14 cellular contexts compared by ENCODE assay signal in the genomic region with DNA sequence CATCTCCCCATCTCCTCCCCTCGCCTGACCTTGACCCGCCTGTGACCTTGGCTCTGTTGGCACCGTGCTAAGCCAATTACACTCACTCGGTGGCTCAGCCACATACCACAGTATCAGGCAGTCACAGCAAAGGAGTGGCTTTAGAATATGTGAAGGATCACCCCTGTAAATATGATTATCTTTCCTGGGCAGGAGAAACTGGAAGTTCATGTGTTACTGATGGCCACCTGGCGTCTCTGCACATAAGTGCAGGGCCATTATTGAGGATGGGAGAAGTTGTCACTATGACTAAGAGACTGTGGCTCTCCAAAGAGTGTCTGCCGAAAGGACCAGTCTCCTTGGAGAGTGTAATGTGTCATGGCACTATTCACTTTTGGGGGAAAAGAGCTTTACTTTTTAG.
DNase-seq lines count a peak whose midpoint lies in the region; ATAC-seq, FAIRE-seq and TF ChIP-seq lines count a peak whose summit lies in the region.
"Had no signal": no experiment of that assay in that cellular context is flagged by ENCODE, and none has a peak within 500 bp of the region (broad histone marks: within the 10 kb centered on the region; RNA-seq: fewer than 3 reads in every experiment).

No MANE protein-coding gene starts in this region.

- H3K79me2 ChIP-seq in HCT116 (ENCODE audit: insufficient read depth, low read length), result no peaks in the 10 kb centered on the region

- no peak overlapping the region for H3K9ac ChIP-seq in HCT116 (ENCODE audit: low read length)
- H3K9ac ChIP-seq: BLaER1 had no signal

- in situ Hi-C loops in transverse colon (cut with MboI; ENCODE audit: low pct_ligation_motif_present in 1 of 4, low pct_unique_long_range_greater_than_20kb in 1 of 4, low sequenced_read_pairs in 3 of 4), result no loop called here

- H3K9me2 ChIP-seq in HCT116 (ENCODE audit: insufficient read depth), result no peaks in the 10 kb centered on the region

- RAD21 ChIA-PET in HCT116 (lab: Charles Lee; ENCODE audit: low non-redundant PET in 1 of 2, low total read pairs in 2 of 2, uncharacterized antibody in 2 of 2, unreplicated experiment in 2 of 2), result no interaction called here

- TF ChIP-seq CTCF in A549 (IDR thresholded peaks at IDR 0.05) (no peak), HCT116 (IDR thresholded peaks at IDR 0.05 in 2 of 3, conservative IDR thresholded peaks at IDR 0.05 in 1 of 3; ENCODE audit: borderline replicate concordance in 1 of 3, insufficient read depth in 1 of 3, low read depth in 2 of 3, low read length in 2 of 3) (peak in 1 of 3 experiments; percentile 22; a peak in 1 of 6 replicates), heart left ventricle (IDR thresholded peaks at IDR 0.05) (peak in 8 of 12 donors; percentile 15 to 38 (median 28)), transverse colon (IDR thresholded peaks at IDR 0.05) (no peak)

- TF ChIP-seq POLR2A in A549 (IDR thresholded peaks at IDR 0.05; ENCODE audit: low read length) (no peak), HCT116 (IDR thresholded peaks at IDR 0.05; ENCODE audit: borderline replicate concordance, extremely low read depth, insufficient read depth, insufficient read length) (no peak), heart left ventricle (IDR thresholded peaks at IDR 0.05) (no peak), transverse colon (IDR thresholded peaks at IDR 0.05) (no peak), GM18505 (IDR thresholded peaks at IDR 0.05; ENCODE audit: borderline replicate concordance, extremely low read depth, insufficient read depth, insufficient read length) (no peak)

- FAIRE-seq in A549 (lab: Jason Lieb, UNC), result no peak

- H3K4me3 ChIP-seq in A549 (no peak overlapping the region), HCT116 (replicated peaks in 1 of 2; ENCODE audit: low read depth in 1 of 2, low read length in 2 of 2) (no peak overlapping the region), heart left ventricle (no peak overlapping the region), transverse colon (no peak overlapping the region)
- H3K4me3 ChIP-seq: BLaER1 had no signal

- H3K27me3 ChIP-seq in HCT116 (ENCODE audit: insufficient read depth, low read length) (no peaks in the 10 kb centered on the region; the same call in 1 of the 2 replicates), heart left ventricle (no peaks in the 10 kb centered on the region), transverse colon (no peaks in the 10 kb centered on the region)
- H3K27me3 ChIP-seq: BLaER1 had no signal

- H3K36me3 ChIP-seq in HCT116 (ENCODE audit: control insufficient read depth in 1 of 2, insufficient read depth in 2 of 2, low read length in 2 of 2), result no peaks in the 10 kb centered on the region
- H3K36me3 ChIP-seq in heart left ventricle, result no peaks in the 10 kb centered on the region
- H3K36me3 ChIP-seq in transverse colon, result no peaks in the 10 kb centered on the region
- H3K36me3 ChIP-seq: BLaER1 had no signal

- DNase-seq in A549 (ENCODE audit: low read depth in 1 of 2, low spot score in 1 of 2), result peak in 1 of 2 experiments; percentile 47
- no peak for DNase-seq in HCT116 (ENCODE audit: low read depth, low spot score)
- DNase-seq in SW480 (ENCODE audit: low spot score), result peak; percentile 47
- DNase-seq in heart left ventricle, result peak in 1 of 5 donors; percentile 39
- DNase-seq in NCI-H1694 treated with DMSO at 0.1 percent for 48 hours (lab: John Stamatoyannopoulos, UW), result no peak
- DNase-seq in transverse colon, result no peak
- DNase-seq in DMS153 (lab: John Stamatoyannopoulos, UW), result no peak
- DNase-seq: activated naive CD4-positive, alpha-beta T cell treated with anti-CD3 and anti-CD28 coated beads, Interleukin-2, amount 10 ng/mL, durations not matched to agents 7 days and 5 days; KBM-7; NCI-H2029 treated with DMSO at 0.1 percent for 48 hours; stimulated activated CD4-positive, alpha-beta T cell treated with anti-CD3 and anti-CD28 coated beads, Interleukin-4, amount 100 ng/mL, for 24 hours; stimulated activated naive B cell treated with anti-CD40 and anti-IgM and Interleukin-4, amounts not matched to agents 10 μg/mL and 1 μg/mL and 100 μg/mL, for 72 hours had no signal

- no peak overlapping the region for H2AFZ ChIP-seq in HCT116 (ENCODE audit: low read depth, low read length, poor library complexity, severe bottlenecking)

- H3K4me1 ChIP-seq in A549 (no peaks in the 10 kb centered on the region), HCT116 (ENCODE audit: control insufficient read depth in 1 of 2, insufficient read depth in 2 of 2, low read length in 2 of 2) (no peaks in the 10 kb centered on the region), heart left ventricle (peaks cover 0 to 29% (median 11%) of the 10 kb centered on the region in 12 donors), transverse colon (no peaks in the 10 kb centered on the region)
- H3K4me1 ChIP-seq: BLaER1 had no signal

- WGBS in A549 (ENCODE audit: missing lambda C conversion rate), result 79% methylated on average over 6 of the region's 6 CpGs
- whole genome bisulfite sequencing in heart left ventricle, 4 donors, result 49 to 63% (median 55%) methylated on average over 6 of the region's 6 CpGs
- 60 to 83% methylated on average over 1 to 6 of the region's 6 CpGs for WGBS in transverse colon (ENCODE audit: low coverage in 1 of 2), 2 donors

- H3K27ac ChIP-seq in A549, result no peak overlapping the region
- H3K27ac ChIP-seq in HCT116 (ENCODE audit: low read depth, low read length), result no peak overlapping the region
- peak overlapping the region in 5 of 12 donors; percentile 0 to 78 (median 37) for H3K27ac ChIP-seq in heart left ventricle
- no peak overlapping the region for H3K27ac ChIP-seq in transverse colon
- H3K27ac ChIP-seq: BLaER1 had no signal

- intact Hi-C loops in HCT116 (cut with micrococcal nuclease), result no loop called here
- intact Hi-C loops in heart left ventricle (cut with DNase I), result loop anchor here in 6 of 10 donors (5.0 to 10.0 kb wide), 8 partner anchors 57 to 120 kb away; a partner anchor contains a TSS
- intact Hi-C loops in transverse colon (cut with DNase I; ENCODE audit: low total_unique reads), result no loop called here

- H3K9me3 ChIP-seq in A549, result no peaks in the 10 kb centered on the region; the same call in 1 of the 3 replicates
- no peaks in the 10 kb centered on the region for H3K9me3 ChIP-seq in HCT116 (ENCODE audit: control insufficient read depth in 1 of 2, insufficient read depth in 1 of 2, low read depth in 1 of 2, low read length in 2 of 2)
- H3K9me3 ChIP-seq in heart left ventricle, result peaks cover 0 to 3% (median under 1%) of the 10 kb centered on the region in 12 donors
- H3K9me3 ChIP-seq in transverse colon, result no peaks in the 10 kb centered on the region

- TF ChIP-seq RAD21 in A549 (conservative IDR thresholded peaks at IDR 0.05 in 1 of 2, IDR thresholded peaks at IDR 0.05 in 1 of 2) (no peak), HCT116 (IDR thresholded peaks at IDR 0.05; ENCODE audit: low read depth) (0 out of 2 replicates have a peak, but pooled peaks have one; percentile 7)

- TF ChIP-seq EP300 in A549 (IDR thresholded peaks at IDR 0.05) (no peak), transverse colon (IDR thresholded peaks at IDR 0.05; ENCODE audit: low read depth) (no peak)

- POLR2A ChIA-PET in A549 (lab: Yijun Ruan, JAX), result no interaction called here
- POLR2A ChIA-PET in HCT116 (lab: Charles Lee), result no interaction called here

- ATAC-seq in A549 (peak; percentile 39 to 78; a peak in 4 of 6 replicates), HCT116 (no peak), heart left ventricle (peak in 3 of 4 donors; percentile 36 to 55 (median 46)), GM18505 (IDR thresholded peaks at IDR 0.05; ENCODE audit: unreplicated experiment) (no peak)

- H4K20me1 ChIP-seq in HCT116 (ENCODE audit: insufficient read depth), result no peaks in the 10 kb centered on the region
- H4K20me1 ChIP-seq: BLaER1 had no signal

- CTCF ChIA-PET in A549 (lab: Yijun Ruan, JAX), result interaction anchor here (1.3 kb wide), 1 partner anchor 13 kb away, joined by 3 read pairs; no protein-coding TSS in a partner anchor
- CTCF ChIA-PET in HCT116 (lab: Charles Lee), result no interaction called here

- H3K4me2 ChIP-seq in A549 (0 out of 3 replicates have a peak overlapping the region, but pooled peaks have one; percentile 8), HCT116 (ENCODE audit: low read length) (no peak overlapping the region)
- H3K4me2 ChIP-seq: BLaER1 had no signal

- BruUV-seq in HCT116 (replicated peaks; lab: Mats Ljungman, UMichigan), result no TSS peak

TF ChIP-seq in A549, 52 proteins besides CTCF, POLR2A, EP300 and RAD21 (continues in another document):
- TF ChIP-seq NR3C1 (IDR thresholded peaks at IDR 0.05) (no peak), POLR2AphosphoS2 (conservative IDR thresholded peaks at IDR 0.05; ENCODE audit: low read length) (no peak), HDAC2 (IDR thresholded peaks at IDR 0.05) (no peak), ZNF302 (CRISPR knock-in tag; IDR thresholded peaks at IDR 0.05) (no peak), KDM5A (IDR thresholded peaks at IDR 0.05) (no peak), HOXA7 (CRISPR knock-in tag; IDR thresholded peaks at IDR 0.05) (no peak)
- TF ChIP-seq, protein P1, sequence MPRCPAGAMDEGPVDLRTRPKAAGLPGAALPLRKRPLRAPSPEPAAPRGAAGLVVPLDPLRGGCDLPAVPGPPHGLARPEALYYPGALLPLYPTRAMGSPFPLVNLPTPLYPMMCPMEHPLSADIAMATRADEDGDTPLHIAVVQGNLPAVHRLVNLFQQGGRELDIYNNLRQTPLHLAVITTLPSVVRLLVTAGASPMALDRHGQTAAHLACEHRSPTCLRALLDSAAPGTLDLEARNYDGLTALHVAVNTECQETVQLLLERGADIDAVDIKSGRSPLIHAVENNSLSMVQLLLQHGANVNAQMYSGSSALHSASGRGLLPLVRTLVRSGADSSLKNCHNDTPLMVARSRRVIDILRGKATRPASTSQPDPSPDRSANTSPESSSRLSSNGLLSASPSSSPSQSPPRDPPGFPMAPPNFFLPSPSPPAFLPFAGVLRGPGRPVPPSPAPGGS (IDR thresholded peaks at IDR 0.05), result no peak

TF ChIP-seq in HCT116, 20 proteins besides CTCF, POLR2A, EP300 and RAD21:
- no peak for TF ChIP-seq EGR1 (IDR thresholded peaks at IDR 0.05; ENCODE audit: low read depth)
TF ChIP-seq in HCT116: peak in this region for 0.

Comparison
In these comparisons a context has a peak if more than half of its experiments do, and no peak if none do; other contexts are left out.
1. ATAC-seq: peak in A549 (2 of 2) and heart left ventricle (3 of 4); none in HCT116 (single experiment) and GM18505 (single experiment).
2. CTCF ChIP-seq: peak in heart left ventricle (8 of 12); none in A549 (single experiment) and transverse colon (0 of 5).
3. intact Hi-C loops: an anchor here in heart left ventricle (5.0 to 10.0 kb wide); none called in HCT116 and transverse colon.